Comparison of ENCODE assay signal across 14 cellular contexts in genomic region chr18:3873698-3874495, GRCh38.
DNase-seq lines count a peak whose midpoint lies in the region; TF ChIP-seq lines count a peak whose summit lies in the region.
"Had no signal": no experiment of that assay in that cellular context is flagged by ENCODE, and none has a peak within 500 bp of the region (broad histone marks: within the 10 kb centered on the region; RNA-seq: fewer than 3 reads in every experiment).

No MANE protein-coding gene starts in this region.

- H3K79me2 ChIP-seq in fibroblast of lung (ENCODE audit: control insufficient read depth, insufficient read depth, low read length) (no peaks in the 10 kb centered on the region), parathyroid adenoma (no peaks in the 10 kb centered on the region)

- H3K27me3 ChIP-seq in fibroblast of lung (ENCODE audit: control insufficient read depth, insufficient read depth, low read length) (no peaks in the 10 kb centered on the region), parathyroid adenoma (ENCODE audit: control insufficient read depth, insufficient read depth, low read length) (no peaks in the 10 kb centered on the region), tibial nerve (no peaks in the 10 kb centered on the region)

- H3K9me3 ChIP-seq in fibroblast of lung (ENCODE audit: control insufficient read depth, insufficient read depth, low read depth, low read length) (no peaks in the 10 kb centered on the region), parathyroid adenoma (ENCODE audit: control insufficient read depth, low read length) (no peaks in the 10 kb centered on the region), tibial nerve (no peaks in the 10 kb centered on the region)

- H3K36me3 ChIP-seq in fibroblast of lung (ENCODE audit: control insufficient read depth, insufficient read depth, low read length) (no peaks in the 10 kb centered on the region), parathyroid adenoma (ENCODE audit: control insufficient read depth, insufficient read depth, low read length) (no peaks in the 10 kb centered on the region), tibial nerve (no peaks in the 10 kb centered on the region)

- H3K4me3 ChIP-seq in fibroblast of lung (replicated peaks in 1 of 4; ENCODE audit: control extremely low read depth in 1 of 4, insufficient read depth in 1 of 4, low read depth in 3 of 4, low read length in 4 of 4) (peak overlapping the region in 3 of 4 experiments; percentile 19 to 35 (median 34)), parathyroid adenoma (ENCODE audit: low read depth, low read length) (no peak overlapping the region), tibial nerve (no peak overlapping the region)

- WGBS in tibial nerve, 2 donors, result 20% methylated on average over 8 of the region's 8 CpGs

- H3K4me2 ChIP-seq in fibroblast of lung (ENCODE audit: extremely low read depth, insufficient read depth, low read length) (peak overlapping the region; percentile 79), parathyroid adenoma (ENCODE audit: low read length) (peak overlapping the region; percentile 36)

- H3K9ac ChIP-seq in fibroblast of lung (ENCODE audit: insufficient read depth, low read length) (no peak overlapping the region), parathyroid adenoma (no peak overlapping the region)

- H4K20me1 ChIP-seq in fibroblast of lung (ENCODE audit: control insufficient read depth, extremely low read depth, insufficient read depth, low read length), result no peaks in the 10 kb centered on the region

- H2AFZ ChIP-seq in fibroblast of lung (ENCODE audit: low read length) (peak overlapping the region; percentile 38), parathyroid adenoma (peak overlapping the region; percentile 1)

- TF ChIP-seq POLR2A in tibial nerve (IDR thresholded peaks at IDR 0.05), result no peak

- no peak for TF ChIP-seq EP300 in tibial nerve (IDR thresholded peaks at IDR 0.05)

- TF ChIP-seq CTCF in fibroblast of lung (conservative IDR thresholded peaks at IDR 0.05 in 1 of 2, IDR thresholded peaks at IDR 0.05 in 1 of 2; ENCODE audit: low read depth in 1 of 2, low read length in 2 of 2), result no peak
- no peak for TF ChIP-seq CTCF in parathyroid adenoma (IDR thresholded peaks at IDR 0.05)
- no peak for TF ChIP-seq CTCF in GM20000 (IDR thresholded peaks at IDR 0.05; ENCODE audit: extremely low read depth, missing control alignments)
- no peak for TF ChIP-seq CTCF in tibial nerve (IDR thresholded peaks at IDR 0.05)

- no peak overlapping the region for H3K27ac ChIP-seq in fibroblast of lung (ENCODE audit: insufficient read depth, low read length)
- no peak overlapping the region for H3K27ac ChIP-seq in parathyroid adenoma
- peak overlapping the region in 1 of 4 donors; percentile 19 for H3K27ac ChIP-seq in tibial nerve
- H3K27ac ChIP-seq: 22Rv1 had no signal

- H3K4me1 ChIP-seq in fibroblast of lung (ENCODE audit: control insufficient read depth, extremely low read depth, insufficient read depth, low read length), result no peaks in the 10 kb centered on the region
- H3K4me1 ChIP-seq in parathyroid adenoma, result no peaks in the 10 kb centered on the region
- H3K4me1 ChIP-seq in tibial nerve, result peaks cover 0 to 10% (median 0%) of the 10 kb centered on the region in 4 donors

- DNase-seq in DMS53 (lab: John Stamatoyannopoulos, UW), result peak; percentile 59
- DNase-seq in DMS53 treated with DMSO at 0.1 percent for 48 hours (lab: John Stamatoyannopoulos, UW; ENCODE audit: unreplicated experiment), result no peak
- DNase-seq in NCI-H82 (lab: John Stamatoyannopoulos, UW), result peak; percentile 64
- DNase-seq in fibroblast of lung (ENCODE audit: low read depth in 2 of 2), result peak in 1 of 2 donors; percentile 36
- no peak for DNase-seq in GM03348 (ENCODE audit: low spot score)
- DNase-seq in GM20000 (ENCODE audit: low spot score), result no peak
- no peak for DNase-seq in tibial nerve (ENCODE audit: low spot score in 2 of 2)
- DNase-seq: activated CD4-positive, alpha-beta T cell treated with anti-CD3 and anti-CD28 coated beads for 36 hours; central memory CD4-positive, alpha-beta T cell; DND-41; Kasumi-1; NCI-H526 had no signal

Comparison
In these comparisons a context has a peak if more than half of its experiments do, and no peak if none do; other contexts are left out.
1. DNase-seq: peak in DMS53 (single experiment) and NCI-H82 (single experiment); none in DMS53 treated with DMSO at 0.1 percent for 48 hours (single experiment), GM03348 (single experiment), GM20000 (single experiment) and tibial nerve (0 of 2).
2. H3K4me3 ChIP-seq: peak in fibroblast of lung (3 of 4); none in parathyroid adenoma (single experiment) and tibial nerve (0 of 4).